In the genomic region with DNA sequence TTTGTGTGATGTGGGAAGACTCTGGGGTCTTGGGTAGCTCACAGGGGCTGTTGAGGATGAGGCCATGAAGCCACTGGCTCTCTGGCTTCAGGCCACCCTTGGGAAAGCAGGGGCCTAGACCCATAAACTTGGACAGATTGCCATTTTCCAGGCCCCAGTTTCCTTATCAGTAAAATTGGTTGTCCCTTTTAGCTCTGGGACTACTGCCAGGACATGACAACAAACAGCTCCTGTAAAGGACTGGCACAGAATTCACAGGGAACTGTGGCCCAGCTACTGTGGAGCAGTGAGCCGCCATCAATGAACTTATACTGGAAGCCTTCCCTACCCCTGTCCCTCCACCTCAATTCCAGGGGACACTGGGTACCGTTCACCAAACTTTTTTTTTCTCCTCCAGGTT, we compare ENCODE assay signal across 11 cellular contexts. TPM values are rescaled to one million over a fixed set of nuclear protein-coding genes. Genes with fewer than 3 reads are reported as not detected.
DNase-seq lines count a peak whose midpoint lies in the region; ATAC-seq, FAIRE-seq and TF ChIP-seq lines count a peak whose summit lies in the region.
"Not testable (repeated sequence)": the region's sequence is repeated elsewhere in the genome, so short reads cannot be mapped to it uniquely, and the experiment has no call there.
"Had no signal": no experiment of that assay in that cellular context is flagged by ENCODE, and none has a peak within 500 bp of the region (broad histone marks: within the 10 kb centered on the region; RNA-seq: fewer than 3 reads in every experiment).

No MANE protein-coding gene starts in this region.

- H4K20me1 ChIP-seq in K562 (replicated peaks; ENCODE audit: control insufficient read depth, insufficient read depth, low read length); hepatocyte (ENCODE audit: insufficient read depth, poor library complexity, severe bottlenecking): not testable (repeated sequence)

- ATAC-seq in K562: not testable (repeated sequence)
- peak; percentile 58 for ATAC-seq in Right ventricle myocardium inferior

- not testable (repeated sequence) for H3K4me2 ChIP-seq in K562 (ENCODE audit: insufficient read depth, low read length); hepatocyte

- not testable (repeated sequence) for TF ChIP-seq POLR2A in K562 (conservative IDR thresholded peaks at IDR 0.05)

- H3K9ac ChIP-seq in K562 (ENCODE audit: insufficient read depth in 1 of 2, low read depth in 2 of 2, low read length in 2 of 2): not testable (repeated sequence)

- H3K27ac ChIP-seq in K562 (ENCODE audit: extremely low read depth, low read depth, low read length): not testable (repeated sequence)
- peak overlapping the region; percentile 74 for H3K27ac ChIP-seq in hepatocyte

- not testable (repeated sequence) for H3K27me3 ChIP-seq in K562 (ENCODE audit: control insufficient read depth in 2 of 2, insufficient read depth in 2 of 2, low read length in 2 of 2); hepatocyte

- intact Hi-C loops in K562 (cut with micrococcal nuclease); Right ventricle myocardium inferior (cut with DNase I): not testable (repeated sequence)

- H3K9me2 ChIP-seq in hepatocyte (replicated peaks; ENCODE audit: insufficient read depth): not testable (repeated sequence)

- H3K9me1 ChIP-seq in K562 (ENCODE audit: control insufficient read depth, insufficient read depth, low read length): not testable (repeated sequence)

- not testable (repeated sequence) for BruUV-seq in K562 (replicated peaks; lab: Mats Ljungman, UMichigan)

- POLR2A ChIA-PET in K562 (lab: Yijun Ruan, JAX): not testable (repeated sequence)

- not testable (repeated sequence) for H2AFZ ChIP-seq in K562 (ENCODE audit: low read depth, low read length); hepatocyte

- TF ChIP-seq EP300 in K562 (IDR thresholded peaks at IDR 0.05; ENCODE audit: low read length): not testable (repeated sequence)

- 11% methylated on average over 2 of the region's 2 CpGs for WGBS in K562 (ENCODE audit: insufficient coverage, low coverage, missing lambda C conversion rate)
- WGBS in hepatocyte (ENCODE audit: low lambda C conversion rate, missing lambda C conversion rate): 96% methylated on average over 2 of the region's 2 CpGs

- not testable (repeated sequence) for H3K9me3 ChIP-seq in K562 (replicated peaks; ENCODE audit: control insufficient read depth, insufficient read depth, low read depth, low read length); hepatocyte (ENCODE audit: low read depth)

- in situ Hi-C loops in K562 (cut with MboI): not testable (repeated sequence)

- not testable (repeated sequence) for TF ChIP-seq RAD21 in K562 (CRISPR knock-in tag; conservative IDR thresholded peaks at IDR 0.05 in 1 of 2, IDR thresholded peaks at IDR 0.05 in 1 of 2)

- H3K4me3 ChIP-seq in LNCaP clone FGC (ENCODE audit: low read depth, low read length); K562; hepatocyte: not testable (repeated sequence)

- FAIRE-seq in K562 (lab: Jason Lieb, UNC): peak; percentile 70

- not testable (repeated sequence) for H3K79me2 ChIP-seq in K562 (ENCODE audit: control insufficient read depth, insufficient read depth, low read length); hepatocyte

- not testable (repeated sequence) for TF ChIP-seq CTCF in LNCaP clone FGC (IDR thresholded peaks at IDR 0.05; ENCODE audit: control insufficient read depth, extremely low read depth, insufficient read depth); K562 (IDR thresholded peaks at IDR 0.05 in 2 of 3, conservative IDR thresholded peaks at IDR 0.05 in 1 of 3; ENCODE audit: insufficient read depth in 2 of 3, low read depth in 1 of 3, low read length in 3 of 3); hepatocyte (IDR thresholded peaks at IDR 0.05; ENCODE audit: poor library complexity)

- DNase-seq in LNCaP clone FGC (ENCODE audit: low read depth): peak; percentile 47
- DNase-seq in K562 (ENCODE audit: extremely low read depth in 1 of 4, low spot score in 3 of 4); Right ventricle myocardium inferior (ENCODE audit: missing footprints); hepatocyte (ENCODE audit: low spot score): not testable (repeated sequence)
- peak; percentile 46 for DNase-seq in mucosa of gallbladder (ENCODE audit: low spot score)

- H3K4me1 ChIP-seq in K562 (replicated peaks in 1 of 2; ENCODE audit: control insufficient read depth in 2 of 2, insufficient read depth in 2 of 2, low read length in 2 of 2): peaks cover 12 to 24% of the 10 kb centered on the region in 2 experiments
- H3K4me1 ChIP-seq in hepatocyte (ENCODE audit: insufficient read depth): not testable (repeated sequence)

- CTCF ChIA-PET in K562 (lab: Yijun Ruan, JAX; ENCODE audit: low intra/inter-chr PET ratio): not testable (repeated sequence)

- not testable (repeated sequence) for H3K36me3 ChIP-seq in K562 (ENCODE audit: control insufficient read depth, insufficient read depth, low read length); hepatocyte (replicated peaks; ENCODE audit: insufficient read depth, low read depth)

RNA-seq across cellular contexts. Expression of a gene that starts 36.6 kb away (rescaled TPM):
- 0.19 and 2.6 TPM in 2 replicates for total RNA-seq in K562 (2011; cell fraction: chromatin; rRNA removed; ENCODE audit: low replicate concordance)
- total RNA-seq in K562 (2011; cell fraction: nucleolus; rRNA removed): 0.13 and 0.50 TPM in 2 replicates
- total RNA-seq in K562 (2011; cell fraction: nucleoplasm; rRNA removed): 0.23 and 1.2 TPM in 2 replicates
- total RNA-seq in K562 (2014; rRNA removed): under 0.01 TPM in 1 of 2 replicates, not detected in the other
- total RNA-seq in K562 (2014; rRNA removed; fragmentation: Illumina TruSeq; extraction: Trizol): not detected in 2 replicates
- total RNA-seq in K562 (2015; rRNA removed; fragmentation: Illumina TruSeq; extraction: Trizol): not detected in 2 replicates
- total RNA-seq in K562 (2021): 0.02 and 0.36 TPM in 2 replicates
- polyA plus RNA-seq in K562 (2011; rRNA removed): 0.01 and 0.03 TPM in 2 replicates
- 0.01 TPM in 1 of 2 replicates, not detected in the other for polyA plus RNA-seq in K562 (2011; cell fraction: cytosol; rRNA removed)
- polyA plus RNA-seq in K562 (2011; cell fraction: nucleus; rRNA removed): 0.08 and 0.55 TPM in 2 replicates
- 0.03 and 0.11 TPM in 2 replicates for polyA plus RNA-seq in K562 (2012)
- not detected in 2 replicates for polyA plus RNA-seq in K562 (2014; fragmentation: Illumina TruSeq; extraction: Trizol)
- not detected for polyA plus RNA-seq in K562 (2014; fragmentation: Nextera tagmentation; extraction: Ambion mirVana)
- polyA plus RNA-seq in K562 (2014; rRNA removed): 0.01 and 0.05 TPM in 2 replicates
- 0.03 and 0.04 TPM in 2 replicates for polyA minus RNA-seq in K562 (2011; rRNA and poly(A)+ RNA removed)
- not detected in 2 replicates for polyA minus RNA-seq in K562 (2011; cell fraction: cytosol; rRNA and poly(A)+ RNA removed)
- 0.27 TPM in 1 of 2 replicates, not detected in the other for polyA minus RNA-seq in K562 (2011; cell fraction: nucleus; rRNA and poly(A)+ RNA removed)
- 0.08 TPM for total RNA-seq in Right ventricle myocardium inferior
- total RNA-seq in hepatocyte: 34.2 and 37.4 TPM in 2 replicates
- 21.4 and 25.8 TPM in 2 replicates for polyA plus RNA-seq in hepatocyte
- 366 TPM for total RNA-seq in mucosa of gallbladder
- total RNA-seq: CD8-positive, alpha-beta memory T cell; GM23248; RPMI7951 had no signal
- polyA plus RNA-seq: CD8-positive, alpha-beta memory T cell had no signal

RNA-seq across cellular contexts. Expression of a gene that starts 36.7 kb away (rescaled TPM):
- not detected in 2 replicates for total RNA-seq in K562 (2011; cell fraction: chromatin; rRNA removed; ENCODE audit: low replicate concordance)
- not detected in 2 replicates for total RNA-seq in K562 (2011; cell fraction: nucleolus; rRNA removed)
- total RNA-seq in K562 (2011; cell fraction: nucleoplasm; rRNA removed): not detected in 2 replicates
- total RNA-seq in K562 (2014; rRNA removed) (not detected in 2 replicates), K562 (2014; rRNA removed; fragmentation: Illumina TruSeq; extraction: Trizol) (not detected in 2 replicates), K562 (2015; rRNA removed; fragmentation: Illumina TruSeq; extraction: Trizol) (not detected in 2 replicates), K562 (2021) (not detected in 2 replicates), Right ventricle myocardium inferior (not detected), hepatocyte (13.8 and 24.6 TPM in 2 replicates), mucosa of gallbladder (87.1 TPM)
- polyA plus RNA-seq in K562 (2011; rRNA removed) (not detected in 2 replicates), K562 (2014; fragmentation: Illumina TruSeq; extraction: Trizol) (not detected in 2 replicates), K562 (2014; fragmentation: Nextera tagmentation; extraction: Ambion mirVana) (not detected), K562 (2014; rRNA removed) (not detected in 2 replicates), hepatocyte (35.8 and 40.1 TPM in 2 replicates)
- polyA plus RNA-seq in K562 (2011; cell fraction: cytosol; rRNA removed): not detected in 2 replicates
- not detected in 2 replicates for polyA plus RNA-seq in K562 (2011; cell fraction: nucleus; rRNA removed)
- polyA plus RNA-seq in K562 (2012): 0.05 TPM in 1 of 2 replicates, not detected in the other
- not detected in 2 replicates for polyA minus RNA-seq in K562 (2011; rRNA and poly(A)+ RNA removed)
- not detected in 2 replicates for polyA minus RNA-seq in K562 (2011; cell fraction: cytosol; rRNA and poly(A)+ RNA removed)
- not detected in 2 replicates for polyA minus RNA-seq in K562 (2011; cell fraction: nucleus; rRNA and poly(A)+ RNA removed)
- total RNA-seq: A673; CD8-positive, alpha-beta memory T cell; GM23248; HT-29; MCF 10A; RPMI7951 had no signal
- polyA plus RNA-seq: CD8-positive, alpha-beta memory T cell; GM23248 had no signal

RNA-seq across cellular contexts. Expression of a gene that starts 52.3 kb away (rescaled TPM):
- total RNA-seq in K562 (2011; cell fraction: chromatin; rRNA removed; ENCODE audit: low replicate concordance): 0.19 and 2.7 TPM in 2 replicates
- 0.26 and 1.8 TPM in 2 replicates for total RNA-seq in K562 (2011; cell fraction: nucleolus; rRNA removed)
- total RNA-seq in K562 (2011; cell fraction: nucleoplasm; rRNA removed): 0.29 and 0.38 TPM in 2 replicates
- total RNA-seq in K562 (2014; rRNA removed): not detected in 2 replicates
- not detected in 2 replicates for total RNA-seq in K562 (2014; rRNA removed; fragmentation: Illumina TruSeq; extraction: Trizol)
- total RNA-seq in K562 (2015; rRNA removed; fragmentation: Illumina TruSeq; extraction: Trizol): not detected in 2 replicates
- total RNA-seq in K562 (2021): 0.24 TPM in 1 of 2 replicates, not detected in the other
- 0.17 TPM in 1 of 2 replicates, not detected in the other for polyA plus RNA-seq in K562 (2011; rRNA removed)
- polyA plus RNA-seq in K562 (2011; cell fraction: cytosol; rRNA removed): 0.12 TPM in 1 of 2 replicates, not detected in the other
- 0.28 and 1.5 TPM in 2 replicates for polyA plus RNA-seq in K562 (2011; cell fraction: nucleus; rRNA removed)
- 0.14 TPM in 1 of 2 replicates, not detected in the other for polyA plus RNA-seq in K562 (2012)
- polyA plus RNA-seq in K562 (2014; fragmentation: Illumina TruSeq; extraction: Trizol): not detected in 2 replicates
- polyA plus RNA-seq in K562 (2014; fragmentation: Nextera tagmentation; extraction: Ambion mirVana): not detected
- 0.74 TPM in 1 of 2 replicates, not detected in the other for polyA plus RNA-seq in K562 (2014; rRNA removed)
- polyA minus RNA-seq in K562 (2011; rRNA and poly(A)+ RNA removed): 0.18 TPM in 1 of 2 replicates, not detected in the other
- polyA minus RNA-seq in K562 (2011; cell fraction: cytosol; rRNA and poly(A)+ RNA removed): not detected in 2 replicates
- polyA minus RNA-seq in K562 (2011; cell fraction: nucleus; rRNA and poly(A)+ RNA removed): 0.40 TPM in 1 of 2 replicates, not detected in the other
- 0.68 TPM for total RNA-seq in Right ventricle myocardium inferior
- 7.5 and 10.9 TPM in 2 replicates for total RNA-seq in hepatocyte
- 6.3 and 15.2 TPM in 2 replicates for polyA plus RNA-seq in hepatocyte
- 10.6 TPM for total RNA-seq in mucosa of gallbladder
- total RNA-seq: RPMI7951 had no signal

RNA-seq across cellular contexts. Expression of a gene that starts 52.4 kb away (rescaled TPM):
- total RNA-seq in K562 (2011; cell fraction: chromatin; rRNA removed; ENCODE audit: low replicate concordance): 1.0 TPM in 1 of 2 replicates, not detected in the other
- total RNA-seq in K562 (2011; cell fraction: nucleolus; rRNA removed): 0.39 and 0.50 TPM in 2 replicates
- 0.38 TPM in 1 of 2 replicates, not detected in the other for total RNA-seq in K562 (2011; cell fraction: nucleoplasm; rRNA removed)
- total RNA-seq in K562 (2014; rRNA removed) (not detected in 2 replicates), K562 (2014; rRNA removed; fragmentation: Illumina TruSeq; extraction: Trizol) (not detected in 2 replicates), K562 (2015; rRNA removed; fragmentation: Illumina TruSeq; extraction: Trizol) (not detected in 2 replicates), K562 (2021) (0.22 TPM in 2 replicates), Right ventricle myocardium inferior (1.0 TPM), hepatocyte (3.3 and 3.8 TPM in 2 replicates), mucosa of gallbladder (23.4 TPM)
- polyA plus RNA-seq in K562 (2011; rRNA removed) (0.01 TPM in 1 of 2 replicates, not detected in the other), K562 (2014; fragmentation: Illumina TruSeq; extraction: Trizol) (not detected in 2 replicates), K562 (2014; fragmentation: Nextera tagmentation; extraction: Ambion mirVana) (under 1 TPM in 1 of 2 experiments, not detected in 1; 0.01 TPM), K562 (2014; rRNA removed) (not detected in 2 replicates), hepatocyte (4.3 and 7.7 TPM in 2 replicates)
- polyA plus RNA-seq in K562 (2011; cell fraction: cytosol; rRNA removed): 0.03 TPM in 1 of 2 replicates, not detected in the other
- polyA plus RNA-seq in K562 (2011; cell fraction: nucleus; rRNA removed): 0.04 and 0.73 TPM in 2 replicates
- 0.29 and 0.79 TPM in 2 replicates for polyA plus RNA-seq in K562 (2012)
- polyA minus RNA-seq in K562 (2011; rRNA and poly(A)+ RNA removed): not detected in 2 replicates
- polyA minus RNA-seq in K562 (2011; cell fraction: cytosol; rRNA and poly(A)+ RNA removed): not detected in 2 replicates
- polyA minus RNA-seq in K562 (2011; cell fraction: nucleus; rRNA and poly(A)+ RNA removed): not detected in 2 replicates
- total RNA-seq: RPMI7951 had no signal

RNA-seq across cellular contexts. Expression of a gene that starts 54.4 kb away (rescaled TPM):
- total RNA-seq in K562 (2011; cell fraction: chromatin; rRNA removed; ENCODE audit: low replicate concordance): 22.5 and 36.4 TPM in 2 replicates
- total RNA-seq in K562 (2011; cell fraction: nucleolus; rRNA removed): 26.7 and 27.8 TPM in 2 replicates
- 32.0 and 36.6 TPM in 2 replicates for total RNA-seq in K562 (2011; cell fraction: nucleoplasm; rRNA removed)
- total RNA-seq in K562 (2014; rRNA removed) (38.5 and 39.3 TPM in 2 replicates), K562 (2014; rRNA removed; fragmentation: Illumina TruSeq; extraction: Trizol) (22.7 and 28.3 TPM in 2 replicates), K562 (2015; rRNA removed; fragmentation: Illumina TruSeq; extraction: Trizol) (19.3 and 21.3 TPM in 2 replicates), K562 (2021) (43.8 and 44.6 TPM in 2 replicates), Right ventricle myocardium inferior (11.2 TPM), hepatocyte (112 and 116 TPM in 2 replicates), mucosa of gallbladder (36.4 TPM)
- polyA plus RNA-seq in K562 (2011; rRNA removed) (62.2 and 79.2 TPM in 2 replicates), K562 (2014; fragmentation: Illumina TruSeq; extraction: Trizol) (37.7 and 38.4 TPM in 2 replicates), K562 (2014; fragmentation: Nextera tagmentation; extraction: Ambion mirVana) (10 to 100 TPM in 1 of 2 experiments, 1 to 10 TPM in 1; 5.9 to 14.1 TPM), K562 (2014; rRNA removed) (29.6 and 42.3 TPM in 2 replicates), hepatocyte (63.0 and 81.8 TPM in 2 replicates)
- 63.9 and 78.2 TPM in 2 replicates for polyA plus RNA-seq in K562 (2011; cell fraction: cytosol; rRNA removed)
- polyA plus RNA-seq in K562 (2011; cell fraction: nucleus; rRNA removed): 64.5 and 74.7 TPM in 2 replicates
- 26.7 and 28.9 TPM in 2 replicates for polyA plus RNA-seq in K562 (2012)
- polyA minus RNA-seq in K562 (2011; rRNA and poly(A)+ RNA removed): 57.5 and 71.7 TPM in 2 replicates
- polyA minus RNA-seq in K562 (2011; cell fraction: cytosol; rRNA and poly(A)+ RNA removed): 36.1 and 36.4 TPM in 2 replicates
- 20.4 and 21.5 TPM in 2 replicates for polyA minus RNA-seq in K562 (2011; cell fraction: nucleus; rRNA and poly(A)+ RNA removed)

Comparison
In these comparisons a context has a peak if more than half of its experiments do, and no peak if none do; other contexts are left out.
1. RNA of a gene that starts 36.7 kb away (total RNA-seq): 87.1 TPM in mucosa of gallbladder (single experiment) and 13.8 to 24.6 TPM in hepatocyte; not detected in K562 and not detected in Right ventricle myocardium inferior (single experiment); every median in the first group is over 10 times any median in the second.